ENCODE assay signal across 26 cellular contexts in genomic region chr7:125406111-125406510, GRCh38.
"Had no signal": no experiment of that assay in that cellular context is flagged by ENCODE, and none has a peak within 500 bp of the region (broad histone marks: within the 10 kb centered on the region; RNA-seq: fewer than 3 reads in every experiment).

No MANE protein-coding gene starts in this region.

- H3K4me3 Mint-ChIP-seq: memory B cell; natural killer cell treated with Interleukin-12 subunit alpha and Interleukin-12 subunit beta and Interleukin-15 and Interleukin-18, amount 100 ng/mL, for 72 hours; neural crest cell; stimulated activated naive CD8-positive, alpha-beta T cell treated with anti-CD3 and anti-CD28 coated beads, Interleukin-15, amount 100 ng/mL, for 72 hours had no signal

- H3K36me3 Mint-ChIP-seq: memory B cell; natural killer cell treated with Interleukin-12 subunit alpha and Interleukin-12 subunit beta and Interleukin-15 and Interleukin-18, amount 100 ng/mL, for 72 hours had no signal

- H3K4me1 Mint-ChIP-seq: memory B cell; neural crest cell; stimulated activated naive CD8-positive, alpha-beta T cell treated with anti-CD3 and anti-CD28 coated beads, Interleukin-15, amount 100 ng/mL, for 72 hours had no signal

- H3K27ac ChIP-seq: coronary artery, esophagus squamous epithelium, lower lobe of right lung, neutrophil, parathyroid adenoma, right lobe of liver, suprapubic skin, transverse colon, upper lobe of right lung, uterus had no signal

- H3K27ac Mint-ChIP-seq: memory B cell; natural killer cell treated with Interleukin-12 subunit alpha and Interleukin-12 subunit beta and Interleukin-15 and Interleukin-18, amount 100 ng/mL, for 72 hours; progenitor cell of endocrine pancreas; stimulated activated naive CD8-positive, alpha-beta T cell treated with anti-CD3 and anti-CD28 coated beads, Interleukin-15, amount 100 ng/mL, for 72 hours had no signal

- H3K27me3 Mint-ChIP-seq: memory B cell; natural killer cell treated with Interleukin-12 subunit alpha and Interleukin-12 subunit beta and Interleukin-15 and Interleukin-18, amount 100 ng/mL, for 72 hours; progenitor cell of endocrine pancreas; stimulated activated naive CD8-positive, alpha-beta T cell treated with anti-CD3 and anti-CD28 coated beads, Interleukin-15, amount 100 ng/mL, for 72 hours had no signal

- H3K9me3 Mint-ChIP-seq: neural crest cell had no signal

- DNase-seq: dermis blood vessel endothelial cell; effector memory CD4-positive, alpha-beta T cell; erythroblast; esophagus squamous epithelium; head of caudate nucleus; left ventricle myocardium superior; lower lobe of right lung; right lobe of liver; small intestine; stimulated activated CD4-positive, alpha-beta T cell treated with anti-CD3 and anti-CD28 coated beads, Interleukin-12 subunit alpha, Interleukin-12 subunit beta, amount 100 ng/mL, for 4 hours; stimulated activated CD4-positive, alpha-beta T cell treated with anti-CD3 and anti-CD28 coated beads, Interleukin-1b, Interleukin-23, amount 100 ng/mL, for 48 hours; stimulated activated CD4-positive, alpha-beta T cell treated with anti-CD3 and anti-CD28 coated beads, Interleukin-4, amount 100 ng/mL, for 1 hour; stimulated activated CD8-positive, alpha-beta memory T cell treated with anti-CD3 and anti-CD28 coated beads, Interleukin-4, amount 100 ng/mL, for 48 hours; stimulated activated naive CD4-positive, alpha-beta T cell; stimulated activated naive CD8-positive, alpha-beta T cell treated with anti-CD3 and anti-CD28 coated beads, Interleukin-15, amount 100 ng/mL, for 72 hours; transverse colon; upper lobe of right lung; uterus had no signal
